Comparison of ENCODE assay signal across 8 cellular contexts in genomic region chr20:44683263-44684046, GRCh38. TPM values are rescaled to one million over a fixed set of nuclear protein-coding genes. Genes with fewer than 3 reads are reported as not detected.
DNase-seq lines count a peak whose midpoint lies in the region; ATAC-seq and TF ChIP-seq lines count a peak whose summit lies in the region.

No MANE protein-coding gene starts in this region.

- TF ChIP-seq CTCF in HFFc6 (IDR thresholded peaks at IDR 0.05) = peak; percentile 72
- TF ChIP-seq CTCF in foreskin keratinocyte (conservative IDR thresholded peaks at IDR 0.05) = peak; percentile 81

- no peak overlapping the region for H3K27ac ChIP-seq in foreskin keratinocyte

- H3K27ac Mint-ChIP-seq in HFFc6 = no peak overlapping the region

- H3K27me3 ChIP-seq in foreskin keratinocyte = no peaks in the 10 kb centered on the region

- intact Hi-C loops in sciatic nerve (cut with DNase I) = loop anchor here (5.0 kb wide), 1 partner anchor 184 kb away; no protein-coding TSS in a partner anchor

- DNase-seq in DMS153 (lab: John Stamatoyannopoulos, UW) = peak; percentile 69
- DNase-seq in HFFc6 = no peak
- peak; percentile 56 for DNase-seq in NCI-H774 (lab: John Stamatoyannopoulos, UW)
- DNase-seq in activated T-cell treated with anti-CD3 and anti-CD28 coated beads for 1 hour (ENCODE audit: low read depth) = peak; percentile 53
- DNase-seq in foreskin keratinocyte = peak in 1 of 2 donors; percentile 56
- no peak for DNase-seq in sciatic nerve (ENCODE audit: low spot score)

- H3K27me3 Mint-ChIP-seq in HFFc6 (ENCODE audit: insufficient read depth) = peaks cover 9% of the 10 kb centered on the region

- no peak overlapping the region for H3K4me3 Mint-ChIP-seq in HFFc6

- no peaks in the 10 kb centered on the region for H3K36me3 Mint-ChIP-seq in HFFc6 (ENCODE audit: low read depth)

- peaks cover 24% of the 10 kb centered on the region for H3K4me1 Mint-ChIP-seq in HFFc6 (ENCODE audit: low read depth)

- no peaks in the 10 kb centered on the region for H3K9me3 Mint-ChIP-seq in HFFc6

- ATAC-seq in foreskin keratinocyte = peak; percentile 78
- ATAC-seq in sciatic nerve = peak; percentile 38
- no peak for ATAC-seq in HG03039 (IDR thresholded peaks at IDR 0.05; ENCODE audit: unreplicated experiment)
- ATAC-seq in GM21528 (IDR thresholded peaks at IDR 0.05; ENCODE audit: low FRiP score, unreplicated experiment) = no peak

- H3K4me1 ChIP-seq in foreskin keratinocyte = peaks cover under 1% of the 10 kb centered on the region

RNA-seq across cellular contexts. Expression of gene CCN5, which starts 31.7 kb away (rescaled TPM):
- total RNA-seq in HFFc6 (2021; fragmentation: NEBNext Ultra II Directional; extraction: Animal tissue kit (Norgen Biotek cat#: 25700)) = under 1 TPM in 1 of 6 experiments, not detected in 5; 0.14 TPM
- total RNA-seq in foreskin keratinocyte (not detected in 2 replicates), sciatic nerve (147 TPM)
- not detected in 2 replicates for polyA plus RNA-seq in foreskin keratinocyte

RNA-seq across cellular contexts. Expression of gene ADA, which starts 32.0 kb away (rescaled TPM):
- total RNA-seq in HFFc6 (2021; fragmentation: NEBNext Ultra II Directional; extraction: Animal tissue kit (Norgen Biotek cat#: 25700)) = 10 to 100 TPM; 11.0 to 15.9 (median 12.7) TPM
- 16.1 and 17.6 TPM in 2 replicates for total RNA-seq in foreskin keratinocyte
- 21.3 and 22.9 TPM in 2 replicates for polyA plus RNA-seq in foreskin keratinocyte
- total RNA-seq in sciatic nerve = 7.7 TPM

Comparison
In these comparisons a context has a peak if more than half of its experiments do, and no peak if none do; other contexts are left out.
1. DNase-seq: peak in DMS153 (single experiment), NCI-H774 (single experiment) and activated T-cell treated with anti-CD3 and anti-CD28 coated beads for 1 hour (single experiment); none in HFFc6 (single experiment) and sciatic nerve (single experiment).
2. ATAC-seq: peak in foreskin keratinocyte (single experiment) and sciatic nerve (single experiment); none in HG03039 (single experiment) and GM21528 (single experiment).
3. RNA of gene CCN5, which starts 31.7 kb away (total RNA-seq): 147 TPM in sciatic nerve (single experiment); 0.14 TPM in HFFc6 and not detected in foreskin keratinocyte; every median in the first group is over 100 times any median in the second.